Comparison of ENCODE assay signal across 30 cellular contexts in the genomic region with DNA sequence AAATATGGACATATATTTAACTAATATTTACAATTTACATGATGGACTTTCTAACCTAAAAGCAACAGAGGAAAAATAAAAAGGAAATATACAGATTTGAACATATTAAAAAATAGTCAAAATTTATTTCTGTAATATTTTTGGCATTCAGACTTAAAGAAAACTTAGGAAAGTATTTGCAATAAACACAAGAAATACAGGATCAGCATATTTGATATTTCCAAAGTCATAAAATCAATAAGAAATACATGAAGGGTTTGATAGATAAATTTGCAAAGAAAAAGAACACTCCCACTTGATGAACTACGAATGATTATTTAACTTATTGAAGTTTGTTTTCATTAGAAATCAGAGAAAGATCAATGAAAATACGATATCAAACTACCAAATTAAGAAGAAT. TPM values are rescaled to one million over a fixed set of nuclear protein-coding genes. Genes with fewer than 3 reads are reported as not detected.
DNase-seq lines count a peak whose midpoint lies in the region; ATAC-seq, FAIRE-seq and TF ChIP-seq lines count a peak whose summit lies in the region.
"Had no signal": no experiment of that assay in that cellular context is flagged by ENCODE, and none has a peak within 500 bp of the region (broad histone marks: within the 10 kb centered on the region; RNA-seq: fewer than 3 reads in every experiment).

No MANE protein-coding gene starts in this region.

- BruUV-seq in HepG2 (replicated peaks; lab: Mats Ljungman, UMichigan) (no TSS peak), K562 (replicated peaks; lab: Mats Ljungman, UMichigan) (no TSS peak)

- peaks cover 32% of the 10 kb centered on the region for H3K36me3 Mint-ChIP-seq in activated T-helper 2 cell treated with anti-CD3 and anti-CD28 coated beads, Interferon-gamma antibody, Interleukin-2, Interleukin-4, amounts not matched to agents 10 μg/mL and 5 μg/mL and 100 μg/mL, durations not matched to agents 14 hours and 24 hours and 36 hours (ENCODE audit: low read depth)

- no peaks in the 10 kb centered on the region for H3K9me3 Mint-ChIP-seq in activated T-helper 2 cell treated with anti-CD3 and anti-CD28 coated beads, Interferon-gamma antibody, Interleukin-2, Interleukin-4, amounts not matched to agents 10 μg/mL and 5 μg/mL and 100 μg/mL, durations not matched to agents 14 hours and 24 hours and 36 hours
- H3K9me3 Mint-ChIP-seq: CD14-positive monocyte; CD4-positive, alpha-beta memory T cell; CD4-positive, CD25-positive, alpha-beta regulatory T cell; CD8-positive, alpha-beta memory T cell had no signal

- H3K27me3 ChIP-seq in HepG2 (ENCODE audit: control insufficient read depth in 1 of 2, insufficient read depth in 2 of 2, low read length in 2 of 2) (no peaks in the 10 kb centered on the region), right lobe of liver (no peaks in the 10 kb centered on the region), K562 (ENCODE audit: control insufficient read depth in 2 of 2, insufficient read depth in 2 of 2, low read length in 2 of 2) (no peaks in the 10 kb centered on the region), sigmoid colon (no peaks in the 10 kb centered on the region)
- H3K27me3 ChIP-seq: BE2C, BLaER1 had no signal

- ATAC-seq in HepG2 (no peak), right lobe of liver (no peak), K562 (no peak), HG02840 (IDR thresholded peaks at IDR 0.05; ENCODE audit: low FRiP score, unreplicated experiment) (no peak)

- POLR2A ChIA-PET in HepG2 (lab: Yijun Ruan, JAX): no interaction called here
- POLR2A ChIA-PET in K562 (lab: Yijun Ruan, JAX): no interaction called here

- no peak for TF ChIP-seq POLR2A in HepG2 (IDR thresholded peaks at IDR 0.05; ENCODE audit: insufficient read depth in 1 of 2, low read depth in 2 of 2, low read length in 2 of 2)
- no peak for TF ChIP-seq POLR2A in right lobe of liver (IDR thresholded peaks at IDR 0.05)
- TF ChIP-seq POLR2A in K562 (conservative IDR thresholded peaks at IDR 0.05): no peak
- TF ChIP-seq POLR2A in sigmoid colon (IDR thresholded peaks at IDR 0.05): no peak

- no peak for TF ChIP-seq EP300 in HepG2 (IDR thresholded peaks at IDR 0.05; ENCODE audit: low read depth in 2 of 2, low read length in 2 of 2)
- no peak for TF ChIP-seq EP300 in HepG2 (CRISPR knock-in tag; IDR thresholded peaks at IDR 0.05; ENCODE audit: borderline replicate concordance)
- TF ChIP-seq EP300 in K562 (IDR thresholded peaks at IDR 0.05; ENCODE audit: low read length): no peak
- TF ChIP-seq EP300 in sigmoid colon (IDR thresholded peaks at IDR 0.05): no peak

- H3K79me2 ChIP-seq in HepG2 (ENCODE audit: insufficient read depth, low read length): no peaks in the 10 kb centered on the region
- no peaks in the 10 kb centered on the region for H3K79me2 ChIP-seq in K562 (ENCODE audit: control insufficient read depth, insufficient read depth, low read length)

- in situ Hi-C loops in HepG2 (cut with HindIII; ENCODE audit: extremely low pct_ligation_motif_present, low pct_unique_long_range_greater_than_20kb): no loop called here
- in situ Hi-C loops in K562 (cut with MboI): no loop called here

- intact Hi-C loops in HepG2 (cut with micrococcal nuclease; ENCODE audit: unreplicated experiment) (no loop called here), right lobe of liver (cut with DNase I) (no loop called here), K562 (cut with micrococcal nuclease) (no loop called here), kidney (cut with DNase I) (no loop called here), sigmoid colon (cut with DNase I) (no loop called here)
- intact Hi-C loops in activated T-helper 2 cell treated with anti-CD3 and anti-CD28 coated beads, Interferon-gamma antibody, Interleukin-2, Interleukin-4, amounts not matched to agents 10 μg/mL and 5 μg/mL and 100 μg/mL, durations not matched to agents 14 hours and 24 hours and 36 hours (cut with micrococcal nuclease): no loop called here

- TF ChIP-seq RAD21 in HepG2 (CRISPR knock-in tag; IDR thresholded peaks at IDR 0.05) (no peak), K562 (CRISPR knock-in tag; conservative IDR thresholded peaks at IDR 0.05 in 1 of 2, IDR thresholded peaks at IDR 0.05 in 1 of 2) (no peak)

- H3K36me3 ChIP-seq in HepG2 (replicated peaks in 1 of 2; ENCODE audit: control insufficient read depth in 1 of 2, insufficient read depth in 2 of 2, low read length in 2 of 2) (no peaks in the 10 kb centered on the region), right lobe of liver (no peaks in the 10 kb centered on the region), K562 (ENCODE audit: control insufficient read depth, insufficient read depth, low read length) (no peaks in the 10 kb centered on the region), kidney (ENCODE audit: control insufficient read depth in 1 of 2, insufficient read depth in 2 of 2, low read length in 2 of 2) (no peaks in the 10 kb centered on the region), sigmoid colon (no peaks in the 10 kb centered on the region)
- H3K36me3 ChIP-seq: BE2C had no signal

- DNase-seq in HepG2 (ENCODE audit: low spot score) (no peak), right lobe of liver (no peak), K562 (ENCODE audit: extremely low read depth in 1 of 4, low spot score in 3 of 4) (no peak), kidney (no peak), sigmoid colon (no peak)
- no peak for DNase-seq in activated T-helper 2 cell treated with anti-CD3 and anti-CD28 coated beads, Interferon-gamma antibody, Interleukin-2, Interleukin-4, amounts not matched to agents 10 μg/mL and 5 μg/mL and 100 μg/mL, durations not matched to agents 14 hours and 24 hours and 36 hours (ENCODE audit: low spot score)
- DNase-seq: ACHN; BE2C; C1 segment of cervical spinal cord; CD4-positive, alpha-beta memory T cell; CD4-positive, CD25-positive, alpha-beta regulatory T cell; CD8-positive, alpha-beta memory T cell; COR-L47; DMS 273 treated with DMSO at 0.1 percent for 48 hours; DMS153; DMS53; DMS79; DND-41; EL; GF-D8 had no signal

- H3K4me1 ChIP-seq in HepG2 (ENCODE audit: insufficient read depth, low read length) (no peaks in the 10 kb centered on the region), right lobe of liver (no peaks in the 10 kb centered on the region), K562 (replicated peaks in 1 of 2; ENCODE audit: control insufficient read depth in 2 of 2, insufficient read depth in 2 of 2, low read length in 2 of 2) (no peaks in the 10 kb centered on the region), kidney (ENCODE audit: control insufficient read depth in 1 of 2, insufficient read depth in 1 of 2, low read depth in 1 of 2, low read length in 2 of 2) (no peaks in the 10 kb centered on the region), sigmoid colon (no peaks in the 10 kb centered on the region)
- H3K4me1 ChIP-seq: BE2C, BLaER1 had no signal

- no peak overlapping the region for H3K4me3 Mint-ChIP-seq in activated T-helper 2 cell treated with anti-CD3 and anti-CD28 coated beads, Interferon-gamma antibody, Interleukin-2, Interleukin-4, amounts not matched to agents 10 μg/mL and 5 μg/mL and 100 μg/mL, durations not matched to agents 14 hours and 24 hours and 36 hours (ENCODE audit: low read depth)
- H3K4me3 Mint-ChIP-seq: CD14-positive monocyte; CD4-positive, alpha-beta memory T cell; CD4-positive, CD25-positive, alpha-beta regulatory T cell; CD8-positive, alpha-beta memory T cell had no signal

- H3K9ac ChIP-seq in HepG2 (ENCODE audit: insufficient read depth, low read depth, low read length): no peak overlapping the region
- H3K9ac ChIP-seq in K562 (ENCODE audit: insufficient read depth in 1 of 2, low read depth in 2 of 2, low read length in 2 of 2): no peak overlapping the region
- H3K9ac ChIP-seq in kidney (ENCODE audit: low read length in 2 of 2): no peak overlapping the region
- H3K9ac ChIP-seq: BLaER1 had no signal

- H3K9me3 ChIP-seq in HepG2 (ENCODE audit: low read length): no peaks in the 10 kb centered on the region
- no peaks in the 10 kb centered on the region for H3K9me3 ChIP-seq in right lobe of liver
- H3K9me3 ChIP-seq in K562 (replicated peaks; ENCODE audit: control insufficient read depth, insufficient read depth, low read depth, low read length): no peaks in the 10 kb centered on the region
- no peaks in the 10 kb centered on the region for H3K9me3 ChIP-seq in kidney (ENCODE audit: control insufficient read depth in 1 of 2, low read length in 2 of 2)
- H3K9me3 ChIP-seq in sigmoid colon: no peaks in the 10 kb centered on the region
- H3K9me3 ChIP-seq: BE2C, BLaER1 had no signal

- FAIRE-seq in HepG2 (lab: Jason Lieb, UNC) (no peak), K562 (lab: Jason Lieb, UNC) (no peak), kidney (lab: Jason Lieb, UNC) (peak; percentile 75)
- FAIRE-seq: GM12891, GM19239 had no signal

- H3K4me2 ChIP-seq in HepG2 (ENCODE audit: low read depth, low read length): no peak overlapping the region
- H3K4me2 ChIP-seq in K562 (ENCODE audit: insufficient read depth, low read length): no peak overlapping the region
- H3K4me2 ChIP-seq: BLaER1 had no signal

- H3K27me3 Mint-ChIP-seq in activated T-helper 2 cell treated with anti-CD3 and anti-CD28 coated beads, Interferon-gamma antibody, Interleukin-2, Interleukin-4, amounts not matched to agents 10 μg/mL and 5 μg/mL and 100 μg/mL, durations not matched to agents 14 hours and 24 hours and 36 hours (ENCODE audit: low read depth): no peaks in the 10 kb centered on the region
- H3K27me3 Mint-ChIP-seq: CD4-positive, alpha-beta memory T cell; CD4-positive, CD25-positive, alpha-beta regulatory T cell; CD8-positive, alpha-beta memory T cell had no signal

- H3K27ac Mint-ChIP-seq in activated T-helper 2 cell treated with anti-CD3 and anti-CD28 coated beads, Interferon-gamma antibody, Interleukin-2, Interleukin-4, amounts not matched to agents 10 μg/mL and 5 μg/mL and 100 μg/mL, durations not matched to agents 14 hours and 24 hours and 36 hours: no peak overlapping the region
- H3K27ac Mint-ChIP-seq: CD14-positive monocyte; CD4-positive, alpha-beta memory T cell; CD4-positive, CD25-positive, alpha-beta regulatory T cell had no signal

- H3K9me1 ChIP-seq in K562 (ENCODE audit: control insufficient read depth, insufficient read depth, low read length): no peaks in the 10 kb centered on the region

- H4K20me1 ChIP-seq in HepG2 (ENCODE audit: insufficient read depth, low read length): no peaks in the 10 kb centered on the region
- H4K20me1 ChIP-seq in K562 (replicated peaks; ENCODE audit: control insufficient read depth, insufficient read depth, low read length): no peaks in the 10 kb centered on the region
- H4K20me1 ChIP-seq: BLaER1 had no signal

- no peak overlapping the region for H2AFZ ChIP-seq in HepG2 (ENCODE audit: low read length)
- no peak overlapping the region for H2AFZ ChIP-seq in K562 (ENCODE audit: low read depth, low read length)

- H3K4me3 ChIP-seq in HepG2 (replicated peaks in 1 of 3; ENCODE audit: insufficient read depth in 1 of 3, low read depth in 2 of 3, low read length in 3 of 3) (no peak overlapping the region), right lobe of liver (no peak overlapping the region), K562 (no peak overlapping the region), kidney (ENCODE audit: low read length in 2 of 2) (no peak overlapping the region), sigmoid colon (no peak overlapping the region)
- H3K4me3 ChIP-seq: BLaER1 had no signal

- WGBS in HepG2 (ENCODE audit: low lambda C conversion rate): 2% methylated on average over 2 of the region's 2 CpGs
- WGBS in right lobe of liver (ENCODE audit: insufficient coverage, low coverage, low lambda C conversion rate, missing lambda C conversion rate): 46% methylated on average over 2 of the region's 2 CpGs
- 0% methylated on average over 2 of the region's 2 CpGs for WGBS in K562 (ENCODE audit: insufficient coverage, low coverage, missing lambda C conversion rate)
- 49 to 50% methylated on average over 2 of the region's 2 CpGs for WGBS in sigmoid colon, 2 donors

- no peak overlapping the region for H3K27ac ChIP-seq in HepG2 (ENCODE audit: extremely low read length, insufficient read depth, low read length)
- no peak overlapping the region for H3K27ac ChIP-seq in right lobe of liver
- H3K27ac ChIP-seq in K562 (ENCODE audit: extremely low read depth, low read depth, low read length): no peak overlapping the region
- H3K27ac ChIP-seq in kidney (ENCODE audit: low read depth in 2 of 2, low read length in 2 of 2): no peak overlapping the region
- H3K27ac ChIP-seq in sigmoid colon: no peak overlapping the region
- H3K27ac ChIP-seq: 22Rv1, BLaER1 had no signal

- H3K4me1 Mint-ChIP-seq in activated T-helper 2 cell treated with anti-CD3 and anti-CD28 coated beads, Interferon-gamma antibody, Interleukin-2, Interleukin-4, amounts not matched to agents 10 μg/mL and 5 μg/mL and 100 μg/mL, durations not matched to agents 14 hours and 24 hours and 36 hours (ENCODE audit: low read depth): no peaks in the 10 kb centered on the region
- H3K4me1 Mint-ChIP-seq: CD14-positive monocyte; CD8-positive, alpha-beta memory T cell had no signal

- TF ChIP-seq CTCF in HepG2 (CRISPR knock-in tag; IDR thresholded peaks at IDR 0.05) (no peak), right lobe of liver (IDR thresholded peaks at IDR 0.05) (no peak), K562 (IDR thresholded peaks at IDR 0.05 in 2 of 3, conservative IDR thresholded peaks at IDR 0.05 in 1 of 3; ENCODE audit: insufficient read depth in 2 of 3, low read depth in 1 of 3, low read length in 3 of 3) (no peak), kidney (IDR thresholded peaks at IDR 0.05; ENCODE audit: borderline replicate concordance, extremely low read depth, insufficient read depth) (no peak), sigmoid colon (IDR thresholded peaks at IDR 0.05) (no peak)

- CTCF ChIA-PET in HepG2 (lab: Yijun Ruan, JAX; ENCODE audit: low intra/inter-chr PET ratio, low total read pairs): no interaction called here
- CTCF ChIA-PET in K562 (lab: Yijun Ruan, JAX; ENCODE audit: low intra/inter-chr PET ratio): no interaction called here

RNA-seq across cellular contexts. Expression of a gene that starts 48.6 kb away (rescaled TPM):
- total RNA-seq in HepG2 (2016; rRNA removed; fragmentation: Illumina TruSeq; extraction: Trizol): 5.6 and 8.0 TPM in 2 replicates
- total RNA-seq in HepG2 (2016; cell fraction: cytosol; rRNA removed; fragmentation: Illumina TruSeq; extraction: Trizol; ENCODE audit: low read depth): 1.4 and 1.7 TPM in 2 replicates
- total RNA-seq in HepG2 (2016; cell fraction: insoluble cytoplasmic fraction; rRNA removed; fragmentation: Illumina TruSeq; extraction: Trizol): 5.5 and 7.6 TPM in 2 replicates
- total RNA-seq in HepG2 (2016; cell fraction: membrane; rRNA removed; fragmentation: Illumina TruSeq; extraction: Trizol): 3.5 and 4.0 TPM in 2 replicates
- 8.1 and 9.2 TPM in 2 replicates for total RNA-seq in HepG2 (2016; cell fraction: nucleus; rRNA removed; fragmentation: Illumina TruSeq; extraction: Trizol)
- 15.6 and 16.0 TPM in 2 replicates for polyA plus RNA-seq in HepG2 (2011; rRNA removed)
- 6.9 and 14.7 TPM in 2 replicates for polyA plus RNA-seq in HepG2 (2011; cell fraction: cytosol; rRNA removed)
- polyA plus RNA-seq in HepG2 (2011; cell fraction: nucleus; rRNA removed): 2.4 and 4.1 TPM in 2 replicates
- polyA plus RNA-seq in HepG2 (2012): 14.4 and 16.4 TPM in 2 replicates
- polyA plus RNA-seq in HepG2 (2016; cell fraction: cytosol; fragmentation: Illumina TruSeq; extraction: Trizol; ENCODE audit: low read depth): 2.1 and 2.3 TPM in 2 replicates
- 9.4 and 9.8 TPM in 2 replicates for polyA plus RNA-seq in HepG2 (2016; cell fraction: insoluble cytoplasmic fraction; fragmentation: Illumina TruSeq; extraction: Trizol; ENCODE audit: low read depth)
- polyA plus RNA-seq in HepG2 (2016; cell fraction: membrane; fragmentation: Illumina TruSeq; extraction: Trizol; ENCODE audit: low read depth): 4.1 and 4.5 TPM in 2 replicates
- polyA plus RNA-seq in HepG2 (2016; cell fraction: nucleus; fragmentation: Illumina TruSeq; extraction: Trizol; ENCODE audit: insufficient read depth, low read depth): 12.9 and 15.8 TPM in 2 replicates
- polyA minus RNA-seq in HepG2 (2011; rRNA and poly(A)+ RNA removed; ENCODE audit: low replicate concordance): 3.5 TPM in 1 of 2 replicates, not detected in the other
- polyA minus RNA-seq in HepG2 (2011; cell fraction: cytosol; rRNA and poly(A)+ RNA removed): 11.8 and 16.6 TPM in 2 replicates
- 7.7 and 12.2 TPM in 2 replicates for polyA minus RNA-seq in HepG2 (2011; cell fraction: nucleus; rRNA and poly(A)+ RNA removed)
- 100 to 1,000 TPM; 114 to 163 (median 130) TPM for total RNA-seq in right lobe of liver
- 0.14 TPM in 1 of 2 replicates, not detected in the other for total RNA-seq in K562 (2011; cell fraction: chromatin; rRNA removed; ENCODE audit: low replicate concordance)
- not detected in 2 replicates for total RNA-seq in K562 (2011; cell fraction: nucleolus; rRNA removed)
- total RNA-seq in K562 (2011; cell fraction: nucleoplasm; rRNA removed): not detected in 2 replicates
- total RNA-seq in K562 (2014; rRNA removed): not detected in 2 replicates
- total RNA-seq in K562 (2014; rRNA removed; fragmentation: Illumina TruSeq; extraction: Trizol): 0.04 TPM in 1 of 2 replicates, not detected in the other
- not detected in 2 replicates for total RNA-seq in K562 (2015; rRNA removed; fragmentation: Illumina TruSeq; extraction: Trizol)
- total RNA-seq in K562 (2021): 0.07 and 0.11 TPM in 2 replicates
- 0.01 and 0.03 TPM in 2 replicates for polyA plus RNA-seq in K562 (2011; rRNA removed)
- polyA plus RNA-seq in K562 (2011; cell fraction: cytosol; rRNA removed): 0.01 TPM in 1 of 2 replicates, not detected in the other
- polyA plus RNA-seq in K562 (2011; cell fraction: nucleus; rRNA removed): 0.04 TPM in 1 of 2 replicates, not detected in the other
- 0.03 TPM in 2 replicates for polyA plus RNA-seq in K562 (2012)
- polyA plus RNA-seq in K562 (2014; fragmentation: Illumina TruSeq; extraction: Trizol): not detected in 2 replicates
- under 1 TPM in 1 of 2 experiments, not detected in 1; 0.04 TPM for polyA plus RNA-seq in K562 (2014; fragmentation: Nextera tagmentation; extraction: Ambion mirVana)
- not detected in 2 replicates for polyA plus RNA-seq in K562 (2014; rRNA removed)
- 0.04 TPM in 1 of 2 replicates, not detected in the other for polyA minus RNA-seq in K562 (2011; rRNA and poly(A)+ RNA removed)
- not detected in 2 replicates for polyA minus RNA-seq in K562 (2011; cell fraction: cytosol; rRNA and poly(A)+ RNA removed)
- polyA minus RNA-seq in K562 (2011; cell fraction: nucleus; rRNA and poly(A)+ RNA removed): 0.13 and 0.22 TPM in 2 replicates
- total RNA-seq in kidney: 33.2 TPM
- 8.7 TPM for polyA plus RNA-seq in kidney (ENCODE audit: insufficient read depth, low read depth, low replicate concordance)
- total RNA-seq in sigmoid colon: 10 to 100 TPM; 42.4 to 67.6 (median 53.6) TPM
- polyA plus RNA-seq in sigmoid colon: 10 to 100 TPM in 2 of 3 donors, 1 to 10 TPM in 1; 9.0 to 17.4 (median 10.3) TPM
- total RNA-seq in activated T-helper 2 cell treated with anti-CD3 and anti-CD28 coated beads, Interferon-gamma antibody, Interleukin-2, Interleukin-4, amounts not matched to agents 10 μg/mL and 5 μg/mL and 100 μg/mL, durations not matched to agents 14 hours and 24 hours and 36 hours: 1.1 and 1.5 TPM in 2 replicates
- total RNA-seq: G401 had no signal

RNA-seq across cellular contexts. Expression of a gene that starts 58.0 kb away (rescaled TPM):
- total RNA-seq in HepG2 (2016; rRNA removed; fragmentation: Illumina TruSeq; extraction: Trizol): not detected in 2 replicates
- total RNA-seq in HepG2 (2016; cell fraction: cytosol; rRNA removed; fragmentation: Illumina TruSeq; extraction: Trizol; ENCODE audit: low read depth): not detected in 2 replicates
- total RNA-seq in HepG2 (2016; cell fraction: insoluble cytoplasmic fraction; rRNA removed; fragmentation: Illumina TruSeq; extraction: Trizol): not detected in 2 replicates
- total RNA-seq in HepG2 (2016; cell fraction: membrane; rRNA removed; fragmentation: Illumina TruSeq; extraction: Trizol): not detected in 2 replicates
- not detected in 2 replicates for total RNA-seq in HepG2 (2016; cell fraction: nucleus; rRNA removed; fragmentation: Illumina TruSeq; extraction: Trizol)
- not detected in 2 replicates for polyA plus RNA-seq in HepG2 (2011; rRNA removed)
- not detected in 2 replicates for polyA plus RNA-seq in HepG2 (2011; cell fraction: cytosol; rRNA removed)
- polyA plus RNA-seq in HepG2 (2011; cell fraction: nucleus; rRNA removed): not detected in 2 replicates
- polyA plus RNA-seq in HepG2 (2012): not detected in 2 replicates
- polyA plus RNA-seq in HepG2 (2016; cell fraction: cytosol; fragmentation: Illumina TruSeq; extraction: Trizol; ENCODE audit: low read depth): not detected in 2 replicates
- not detected in 2 replicates for polyA plus RNA-seq in HepG2 (2016; cell fraction: insoluble cytoplasmic fraction; fragmentation: Illumina TruSeq; extraction: Trizol; ENCODE audit: low read depth)
- not detected in 2 replicates for polyA plus RNA-seq in HepG2 (2016; cell fraction: membrane; fragmentation: Illumina TruSeq; extraction: Trizol; ENCODE audit: low read depth)
- polyA plus RNA-seq in HepG2 (2016; cell fraction: nucleus; fragmentation: Illumina TruSeq; extraction: Trizol; ENCODE audit: insufficient read depth, low read depth): not detected in 2 replicates
- 0.12 TPM in 1 of 2 replicates, not detected in the other for polyA minus RNA-seq in HepG2 (2011; rRNA and poly(A)+ RNA removed; ENCODE audit: low replicate concordance)
- polyA minus RNA-seq in HepG2 (2011; cell fraction: cytosol; rRNA and poly(A)+ RNA removed): not detected in 2 replicates
- not detected in 2 replicates for polyA minus RNA-seq in HepG2 (2011; cell fraction: nucleus; rRNA and poly(A)+ RNA removed)
- 1 to 10 TPM in 2 of 6 experiments, under 1 TPM in 4; 0.37 to 1.4 (median 0.75) TPM for total RNA-seq in right lobe of liver
- not detected in 2 replicates for total RNA-seq in K562 (2011; cell fraction: chromatin; rRNA removed; ENCODE audit: low replicate concordance)
- not detected in 2 replicates for total RNA-seq in K562 (2011; cell fraction: nucleolus; rRNA removed)
- 0.29 TPM in 1 of 2 replicates, not detected in the other for total RNA-seq in K562 (2011; cell fraction: nucleoplasm; rRNA removed)
- total RNA-seq in K562 (2014; rRNA removed): not detected in 2 replicates
- total RNA-seq in K562 (2014; rRNA removed; fragmentation: Illumina TruSeq; extraction: Trizol): not detected in 2 replicates
- not detected in 2 replicates for total RNA-seq in K562 (2015; rRNA removed; fragmentation: Illumina TruSeq; extraction: Trizol)
- 0.09 and 0.16 TPM in 2 replicates for total RNA-seq in K562 (2021)
- polyA plus RNA-seq in K562 (2011; rRNA removed): 0.06 TPM in 1 of 2 replicates, not detected in the other
- polyA plus RNA-seq in K562 (2011; cell fraction: cytosol; rRNA removed): not detected in 2 replicates
- polyA plus RNA-seq in K562 (2011; cell fraction: nucleus; rRNA removed): not detected in 2 replicates
- 0.01 and 0.03 TPM in 2 replicates for polyA plus RNA-seq in K562 (2012)
- polyA plus RNA-seq in K562 (2014; fragmentation: Illumina TruSeq; extraction: Trizol): not detected in 2 replicates
- under 1 TPM in 1 of 2 experiments, not detected in 1; 0.01 TPM for polyA plus RNA-seq in K562 (2014; fragmentation: Nextera tagmentation; extraction: Ambion mirVana)
- not detected in 2 replicates for polyA plus RNA-seq in K562 (2014; rRNA removed)
- polyA minus RNA-seq in K562 (2011; rRNA and poly(A)+ RNA removed): not detected in 2 replicates
- not detected in 2 replicates for polyA minus RNA-seq in K562 (2011; cell fraction: cytosol; rRNA and poly(A)+ RNA removed)
- polyA minus RNA-seq in K562 (2011; cell fraction: nucleus; rRNA and poly(A)+ RNA removed): not detected in 2 replicates
- total RNA-seq in kidney: 23.2 TPM
- 3.8 TPM for polyA plus RNA-seq in kidney (ENCODE audit: insufficient read depth, low read depth, low replicate concordance)
- total RNA-seq in sigmoid colon: 1 to 10 TPM in 3 of 4 donors, under 1 TPM in 1; 0.66 to 1.9 (median 1.3) TPM
- 10 to 100 TPM in 2 of 3 donors, 1 to 10 TPM in 1; 8.4 to 20.2 (median 13.9) TPM for polyA plus RNA-seq in sigmoid colon
- 112 TPM in 2 replicates for total RNA-seq in activated T-helper 2 cell treated with anti-CD3 and anti-CD28 coated beads, Interferon-gamma antibody, Interleukin-2, Interleukin-4, amounts not matched to agents 10 μg/mL and 5 μg/mL and 100 μg/mL, durations not matched to agents 14 hours and 24 hours and 36 hours
- total RNA-seq: A172, A673, G401 had no signal
- polyA plus RNA-seq: AG04450 had no signal
